In genomic region chr7:151028131-151028947, GRCh38 we compare ENCODE assay signal across 8 cellular contexts. TPM values are rescaled to one million over a fixed set of nuclear protein-coding genes. Genes with fewer than 3 reads are reported as not detected.
DNase-seq lines count a peak whose midpoint lies in the region; ATAC-seq, FAIRE-seq and TF ChIP-seq lines count a peak whose summit lies in the region.

TSS of gene ABCB8 (plus strand) at chr7:151028450. CDS start at chr7:151028516, 66 bp downstream.

- H3K27me3 ChIP-seq in BJ (ENCODE audit: control insufficient read depth, insufficient read depth, low read length), result 0 out of 2 replicates have a peak, but pooled peaks cover 1% of the 10 kb centered on the region

- H3K36me3 Mint-ChIP-seq in chondrocyte (ENCODE audit: low read depth), result peaks cover 2% of the 10 kb centered on the region

- POLR2A ChIA-PET in BJ (lab: Charles Lee), result interaction anchor here (0.6 to 1.3 kb wide), 3 partner anchors 10 to 199 kb away, joined by 3 to 4 read pairs (median 3); partner anchors contain the start of gene ABCF2

- intact Hi-C loops in kidney (cut with DNase I), result no loop called here

- H3K36me3 ChIP-seq in BJ (ENCODE audit: control insufficient read depth, insufficient read depth, low read length) (no peaks in the 10 kb centered on the region; the same call in 1 of the 2 replicates), kidney (ENCODE audit: control insufficient read depth in 1 of 2, insufficient read depth in 2 of 2, low read length in 2 of 2) (no peaks in the 10 kb centered on the region)

- H3K9ac ChIP-seq in kidney (ENCODE audit: low read length in 2 of 2), result peak within 1 kb of the TSS; percentile 54 to 72

- peak; percentile 50 for TF ChIP-seq CTCF in BJ (IDR thresholded peaks at IDR 0.05; ENCODE audit: insufficient read depth, low read depth, low read length)
- peak; percentile 76 for TF ChIP-seq CTCF in chondrocyte (IDR thresholded peaks at IDR 0.05)
- TF ChIP-seq CTCF in kidney (IDR thresholded peaks at IDR 0.05; ENCODE audit: borderline replicate concordance, extremely low read depth, insufficient read depth), result peak; percentile 51

- CTCF ChIA-PET in BJ (lab: Yijun Ruan, JAX), result interaction anchor here (0.8 to 2.9 kb wide), 10 partner anchors 9 to 85 kb away, joined by 3 to 22 read pairs (median 6); partner anchors contain the start of gene TMUB1

- peaks cover 21% of the 10 kb centered on the region for H3K4me1 Mint-ChIP-seq in chondrocyte (ENCODE audit: low read depth)

- peak within 1 kb of the TSS; percentile 94 for H3K27ac Mint-ChIP-seq in chondrocyte (ENCODE audit: unreplicated experiment)

- H3K27ac ChIP-seq in kidney (ENCODE audit: low read depth in 2 of 2, low read length in 2 of 2), result peak within 1 kb of the TSS; percentile 81 to 82

- H3K27me3 Mint-ChIP-seq in chondrocyte (ENCODE audit: low read depth), result no peaks in the 10 kb centered on the region

- no peaks in the 10 kb centered on the region for H3K9me3 ChIP-seq in kidney (ENCODE audit: control insufficient read depth in 1 of 2, low read length in 2 of 2)

- DNase-seq in BJ (ENCODE audit: low read depth) (peak; percentile 99), GM19238 (ENCODE audit: insufficient read length, low spot score) (peak; percentile 100), NCI-H510A treated with DMSO at 0.1 percent for 48 hours (lab: John Stamatoyannopoulos, UW) (peak; percentile 82), chondrocyte (ENCODE audit: low spot score) (no peak), kidney (peak; percentile 99)
- DNase-seq in activated CD4-positive, alpha-beta T cell treated with anti-CD3 and anti-CD28 coated beads for 24 hours (ENCODE audit: low read depth in 2 of 2), result peak; percentile 96 to 97
- DNase-seq in stimulated activated CD4-positive, alpha-beta T cell treated with anti-CD3 and anti-CD28 coated beads, Interleukin-15, amount 100 ng/mL, for 24 hours, result peak; percentile 98

- H3K4me3 Mint-ChIP-seq in chondrocyte (ENCODE audit: unreplicated experiment), result peak within 1 kb of the TSS; percentile 95

- H3K4me3 ChIP-seq in BJ (ENCODE audit: low read depth, low read length) (peak within 1 kb of the TSS; percentile 84), kidney (ENCODE audit: low read length in 2 of 2) (peak within 1 kb of the TSS; percentile 94 to 98)

- peak; percentile 96 for ATAC-seq in HG03442 (IDR thresholded peaks at IDR 0.05; ENCODE audit: unreplicated experiment)

- no peaks in the 10 kb centered on the region for H3K4me1 ChIP-seq in kidney (ENCODE audit: control insufficient read depth in 1 of 2, insufficient read depth in 1 of 2, low read depth in 1 of 2, low read length in 2 of 2)

- peak; percentile 91 for FAIRE-seq in kidney (lab: Jason Lieb, UNC)

- H3K9me3 Mint-ChIP-seq in chondrocyte (ENCODE audit: low read depth), result no peaks in the 10 kb centered on the region

RNA-seq across cellular contexts. Expression of gene ABCB8, which starts in this region (rescaled TPM):
- polyA plus RNA-seq in BJ (2011; rRNA removed), result 13.0 and 23.6 TPM in 2 replicates
- 23.2 and 30.4 TPM in 2 replicates for polyA minus RNA-seq in BJ (2011; rRNA and poly(A)+ RNA removed)
- total RNA-seq in chondrocyte, result 30.2 to 45.7 TPM (median 32.1 TPM) in 3 replicates
- total RNA-seq in kidney, result 36.0 TPM
- polyA plus RNA-seq in kidney (ENCODE audit: insufficient read depth, low read depth, low replicate concordance), result 34.3 TPM
